In the genomic region with DNA sequence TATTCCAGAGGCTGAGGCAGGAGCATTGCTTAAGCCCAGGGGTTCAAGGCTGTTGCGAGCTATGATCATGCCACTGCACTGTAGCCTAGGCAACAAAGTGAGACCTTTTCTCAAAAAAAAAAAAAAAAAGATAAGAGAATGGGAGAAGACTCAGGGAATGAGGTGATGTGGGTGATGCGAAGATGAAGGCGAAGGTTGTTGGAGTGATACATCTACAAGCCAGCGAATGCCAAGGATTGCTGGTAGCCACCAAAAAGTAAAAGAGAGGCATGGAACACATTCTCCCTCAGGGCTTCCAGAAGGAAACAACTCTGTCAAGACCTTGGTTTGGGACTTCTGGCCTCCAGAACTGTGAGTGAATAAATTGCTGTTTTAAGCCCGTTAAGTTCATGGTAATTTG, we compare ENCODE assay signal across 9 cellular contexts.
"Had no signal": no experiment of that assay in that cellular context is flagged by ENCODE, and none has a peak within 500 bp of the region (broad histone marks: within the 10 kb centered on the region; RNA-seq: fewer than 3 reads in every experiment).

No MANE protein-coding gene starts in this region.

- H3K27ac Mint-ChIP-seq: GM23338, H9, HFFc6 had no signal

- DNase-seq: GM23248, GOT3, H7, H9, HCEC 1CT, HFFc6 had no signal

- H3K4me1 ChIP-seq: HAP-1 had no signal

- H3K4me2 ChIP-seq: GM23338 had no signal

- H3K4me3 ChIP-seq: GM23248, GM23338, HAP-1 had no signal

- H3K36me3 ChIP-seq: HAP-1 had no signal

- H3K9me3 Mint-ChIP-seq: GM23338, H9, HFFc6 had no signal

- H3K4me1 Mint-ChIP-seq: GM23338, H9 had no signal

- H3K27ac ChIP-seq: GM23248 had no signal

- ATAC-seq: GM23338, HCT116 had no signal

- H3K9ac ChIP-seq: GM23248 had no signal

- H2AFZ ChIP-seq: GM23248, GM23338 had no signal

- H3K4me3 Mint-ChIP-seq: GM23338, H9, HFFc6 had no signal
